ENCODE assay signal across 28 cellular contexts in the genomic region with DNA sequence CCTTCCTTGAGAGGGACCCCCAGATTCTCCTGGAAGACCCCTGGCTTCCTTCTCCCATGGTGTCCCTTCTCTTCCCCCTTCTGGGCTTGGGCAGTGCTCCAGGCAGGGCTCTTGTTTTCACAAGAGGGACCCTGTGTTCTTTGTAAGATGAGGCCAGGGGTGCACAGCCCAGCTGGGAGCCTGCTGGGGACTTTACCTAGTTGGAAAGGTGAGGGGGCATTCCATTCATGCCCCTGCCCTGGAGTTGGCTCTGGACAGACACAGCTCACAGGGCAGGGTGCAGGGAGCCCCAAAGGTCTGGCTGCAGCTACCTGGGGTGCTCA.
"Had no signal": no experiment of that assay in that cellular context is flagged by ENCODE, and none has a peak within 500 bp of the region (broad histone marks: within the 10 kb centered on the region; RNA-seq: fewer than 3 reads in every experiment).

No MANE protein-coding gene starts in this region.

- ATAC-seq: activated CD4-positive, CD25-positive, alpha-beta regulatory T cell treated with anti-CD3 and anti-CD28 coated beads, Interleukin-2, amount 50 U/mL, for 24 hours; activated CD8-positive, alpha-beta memory T cell treated with anti-CD3 and anti-CD28 coated beads, Interleukin-2, amount 10 ng/mL, durations not matched to agents 7 days and 5 days; activated CD8-positive, alpha-beta T cell treated with anti-CD3 and anti-CD28 coated beads for 36 hours; foreskin keratinocyte; natural killer cell had no signal

- H3K36me3 ChIP-seq: left lung, pancreas, spleen had no signal

- H3K4me1 Mint-ChIP-seq: activated CD4-positive, alpha-beta T cell treated with anti-CD3 and anti-CD28 coated beads, Interleukin-2, amount 10 ng/mL, durations not matched to agents 24 days and 14 days; activated CD8-positive, alpha-beta memory T cell treated with anti-CD3 and anti-CD28 coated beads, Interleukin-2, amount 10 ng/mL, durations not matched to agents 7 days and 5 days; immature natural killer cell had no signal

- H3K27ac Mint-ChIP-seq: activated CD4-positive, alpha-beta T cell treated with anti-CD3 and anti-CD28 coated beads, Interleukin-2, amount 10 ng/mL, durations not matched to agents 24 days and 14 days; activated CD8-positive, alpha-beta memory T cell treated with anti-CD3 and anti-CD28 coated beads, Interleukin-2, amount 10 ng/mL, durations not matched to agents 7 days and 5 days; activated CD8-positive, alpha-beta T cell treated with anti-CD3 and anti-CD28 coated beads for 36 hours; activated T-helper 1 cell treated with anti-CD3 and anti-CD28 coated beads, Interleukin-12 subunit alpha, Interleukin-12 subunit beta, Interleukin-2, Interleukin-4 antibody, amounts not matched to agents 30 ng/mL and 10 ng/mL and 1 ng/mL, durations not matched to agents 14 hours and 24 hours and 36 hours; immature natural killer cell; natural killer cell; T-helper 2 cell treated with Interferon-gamma antibody and Interleukin-4, amounts not matched to agents 5 μg/mL and 100 μg/mL, for 36 hours had no signal

- H3K27ac ChIP-seq: brain microvascular endothelial cell, foreskin keratinocyte, left lung, pancreas, psoas muscle, right atrium auricular region, spleen, vagina, VCaP had no signal

- H3K4me3 ChIP-seq: left lung, lung, pancreas, psoas muscle, right atrium auricular region, spleen, tibial nerve, vagina had no signal

- H3K36me3 Mint-ChIP-seq: activated CD8-positive, alpha-beta memory T cell treated with anti-CD3 and anti-CD28 coated beads, Interleukin-2, amount 10 ng/mL, durations not matched to agents 7 days and 5 days; immature natural killer cell; natural killer cell had no signal

- H3K4me3 Mint-ChIP-seq: activated CD4-positive, alpha-beta T cell treated with anti-CD3 and anti-CD28 coated beads, Interleukin-2, amount 10 ng/mL, durations not matched to agents 24 days and 14 days; activated CD8-positive, alpha-beta memory T cell treated with anti-CD3 and anti-CD28 coated beads, Interleukin-2, amount 10 ng/mL, durations not matched to agents 7 days and 5 days; activated CD8-positive, alpha-beta T cell treated with anti-CD3 and anti-CD28 coated beads for 36 hours; activated T-helper 1 cell treated with anti-CD3 and anti-CD28 coated beads, Interleukin-12 subunit alpha, Interleukin-12 subunit beta, Interleukin-2, Interleukin-4 antibody, amounts not matched to agents 30 ng/mL and 10 ng/mL and 1 ng/mL, durations not matched to agents 14 hours and 24 hours and 36 hours; immature natural killer cell; natural killer cell; T-helper 2 cell treated with Interferon-gamma antibody and Interleukin-4, amounts not matched to agents 5 μg/mL and 100 μg/mL, for 36 hours had no signal

- H3K27me3 ChIP-seq: brain microvascular endothelial cell, foreskin keratinocyte, left lung, pancreas, right atrium auricular region, tibial nerve, vagina had no signal

- H3K4me1 ChIP-seq: foreskin keratinocyte, pancreas, right atrium auricular region, vagina had no signal

- H3K9me3 Mint-ChIP-seq: activated CD4-positive, alpha-beta T cell treated with anti-CD3 and anti-CD28 coated beads, Interleukin-2, amount 10 ng/mL, durations not matched to agents 24 days and 14 days; activated CD8-positive, alpha-beta T cell treated with anti-CD3 and anti-CD28 coated beads for 36 hours; activated T-helper 1 cell treated with anti-CD3 and anti-CD28 coated beads, Interleukin-12 subunit alpha, Interleukin-12 subunit beta, Interleukin-2, Interleukin-4 antibody, amounts not matched to agents 30 ng/mL and 10 ng/mL and 1 ng/mL, durations not matched to agents 14 hours and 24 hours and 36 hours; immature natural killer cell; natural killer cell; T-helper 2 cell treated with Interferon-gamma antibody and Interleukin-4, amounts not matched to agents 5 μg/mL and 100 μg/mL, for 36 hours had no signal

- H3K9me3 ChIP-seq: left lung, pancreas, psoas muscle, right atrium auricular region, spleen, tibial nerve, vagina had no signal

- DNase-seq: activated CD4-positive, alpha-beta T cell treated with anti-CD3 and anti-CD28 coated beads, Interleukin-2, amount 10 ng/mL, durations not matched to agents 24 days and 14 days; activated CD8-positive, alpha-beta memory T cell treated with anti-CD3 and anti-CD28 coated beads, Interleukin-2, amount 10 ng/mL, durations not matched to agents 7 days and 5 days; activated CD8-positive, alpha-beta T cell treated with anti-CD3 and anti-CD28 coated beads for 36 hours; activated gamma-delta T cell; activated naive CD4-positive, alpha-beta T cell treated with anti-CD3 and anti-CD28 coated beads, Interleukin-2, amount 50 U/mL, for 16 hours; activated T-cell treated with anti-CD3 and anti-CD28 coated beads for 4 hours; anterior cingulate cortex; brain microvascular endothelial cell; central memory CD4-positive, alpha-beta T cell; dermis blood vessel endothelial cell; effector CD8-positive, alpha-beta T cell; foreskin keratinocyte; immature natural killer cell; left lung; natural killer cell; spleen; stimulated activated CD4-positive, alpha-beta T cell treated with anti-CD3 and anti-CD28 coated beads, Interleukin-4, amount 100 ng/mL, for 1 hour; stimulated activated naive CD4-positive, alpha-beta T cell had no signal
